ENCODE assay signal across 1 cellular context in genomic region chr4:168095776-168096443, GRCh38.
TF ChIP-seq lines count a peak whose summit lies in the region.

No MANE protein-coding gene starts in this region.

TF ChIP-seq in endothelial cell of umbilical vein, 7 proteins besides CTCF, POLR2A, EP300 and RAD21:
- TF ChIP-seq GATA2 (IDR thresholded peaks at IDR 0.05; ENCODE audit: insufficient read depth, insufficient read length, low read depth, low read length) (peak; percentile 65), JUN (IDR thresholded peaks at IDR 0.05; ENCODE audit: borderline replicate concordance, insufficient read depth, insufficient read length, low read depth) (no peak), EZH2 (IDR thresholded peaks at IDR 0.05; ENCODE audit: borderline replicate concordance, low read depth, low read length, severe bottlenecking) (no peak), MYC (IDR thresholded peaks at IDR 0.05; ENCODE audit: low read depth, low read length) (no peak), FOS (IDR thresholded peaks at IDR 0.05; ENCODE audit: borderline replicate concordance, insufficient read depth, low read length) (peak; percentile 49), POLR2AphosphoS5 (IDR thresholded peaks at IDR 0.05; ENCODE audit: insufficient read depth, low read depth, low read length) (no peak), MAX (IDR thresholded peaks at IDR 0.05; ENCODE audit: insufficient read depth, insufficient read length) (no peak)
